ENCODE assay signal across 8 cellular contexts in genomic region chr5:31638748-31639418, GRCh38. TPM values are rescaled to one million over a fixed set of nuclear protein-coding genes. Genes with fewer than 3 reads are reported as not detected.
DNase-seq lines count a peak whose midpoint lies in the region; ATAC-seq lines count a peak whose summit lies in the region.

Gene PDZD2, plus strand, starts transcription at chr5:31639131.

- H3K9me3 Mint-ChIP-seq in activated CD4-positive, alpha-beta memory T cell treated with anti-CD3 and anti-CD28 coated beads, Interleukin-2, amount 10 ng/mL, durations not matched to agents 7 days and 5 days = no peaks in the 10 kb centered on the region

- ATAC-seq in HG03378 (IDR thresholded peaks at IDR 0.05; ENCODE audit: unreplicated experiment) = peak; percentile 81

- H3K4me3 Mint-ChIP-seq in activated CD4-positive, alpha-beta memory T cell treated with anti-CD3 and anti-CD28 coated beads, Interleukin-2, amount 10 ng/mL, durations not matched to agents 7 days and 5 days = peak within 1 kb of the TSS; percentile 68

- POLR2A ChIA-PET in activated CD4-positive, alpha-beta memory T cell treated with anti-CD3 and anti-CD28 coated beads, Interleukin-2, amount 10 ng/mL, durations not matched to agents 7 days and 5 days (lab: Charles Lee) = no interaction called here

- no peaks in the 10 kb centered on the region for H3K36me3 Mint-ChIP-seq in activated CD4-positive, alpha-beta memory T cell treated with anti-CD3 and anti-CD28 coated beads, Interleukin-2, amount 10 ng/mL, durations not matched to agents 7 days and 5 days (ENCODE audit: low read depth)

- CTCF ChIA-PET in activated CD4-positive, alpha-beta memory T cell treated with anti-CD3 and anti-CD28 coated beads, Interleukin-2, amount 10 ng/mL, durations not matched to agents 7 days and 5 days (lab: Charles Lee) = interaction anchor here (0.7 to 1.3 kb wide), 6 partner anchors 7 to 454 kb away, joined by 3 to 5 read pairs (median 4); partner anchors contain the start of genes C5orf22 and DROSHA

- H3K27me3 Mint-ChIP-seq in activated CD4-positive, alpha-beta memory T cell treated with anti-CD3 and anti-CD28 coated beads, Interleukin-2, amount 10 ng/mL, durations not matched to agents 7 days and 5 days = peaks cover 27% of the 10 kb centered on the region

- H3K27ac Mint-ChIP-seq in activated CD4-positive, alpha-beta memory T cell treated with anti-CD3 and anti-CD28 coated beads, Interleukin-2, amount 10 ng/mL, durations not matched to agents 7 days and 5 days = no peak within 1 kb of the TSS

- H3K4me1 Mint-ChIP-seq in activated CD4-positive, alpha-beta memory T cell treated with anti-CD3 and anti-CD28 coated beads, Interleukin-2, amount 10 ng/mL, durations not matched to agents 7 days and 5 days = peaks cover 3% of the 10 kb centered on the region

- DNase-seq in AG20443 (ENCODE audit: low spot score) (peak; percentile 89), GM19238 (ENCODE audit: insufficient read length, low spot score) (peak; percentile 73), NCI-H69 (lab: John Stamatoyannopoulos, UW) (peak; percentile 94), medulla oblongata (ENCODE audit: extremely low spot score) (peak; percentile 85)
- peak; percentile 49 for DNase-seq in activated CD4-positive, alpha-beta memory T cell treated with anti-CD3 and anti-CD28 coated beads, Interleukin-2, amount 10 ng/mL, durations not matched to agents 7 days and 5 days
- DNase-seq in effector CD4-positive, alpha-beta T cell = peak; percentile 56
- peak; percentile 45 for DNase-seq in stimulated activated CD8-positive, alpha-beta memory T cell treated with anti-CD3 and anti-CD28 coated beads, Interleukin-12 subunit alpha, Interleukin-12 subunit beta, amount 100 ng/mL, for 1 hour (ENCODE audit: low read depth)

RNA-seq across cellular contexts. Expression of gene PDZD2, which starts in this region (rescaled TPM):
- total RNA-seq in activated CD4-positive, alpha-beta memory T cell treated with anti-CD3 and anti-CD28 coated beads, Interleukin-2, amount 10 ng/mL, durations not matched to agents 7 days and 5 days = not detected

Comparison
In these comparisons a context has a peak if more than half of its experiments do, and no peak if none do; other contexts are left out.
1. Peak in every context shown above with its lines: DNase-seq and ATAC-seq.
2. Peak in DNase-seq in activated CD4-positive, alpha-beta memory T cell treated with anti-CD3 and anti-CD28 coated beads, Interleukin-2, amount 10 ng/mL, durations not matched to agents 7 days and 5 days; RNA of the gene not detected or under 1 TPM.